In the genomic region with DNA sequence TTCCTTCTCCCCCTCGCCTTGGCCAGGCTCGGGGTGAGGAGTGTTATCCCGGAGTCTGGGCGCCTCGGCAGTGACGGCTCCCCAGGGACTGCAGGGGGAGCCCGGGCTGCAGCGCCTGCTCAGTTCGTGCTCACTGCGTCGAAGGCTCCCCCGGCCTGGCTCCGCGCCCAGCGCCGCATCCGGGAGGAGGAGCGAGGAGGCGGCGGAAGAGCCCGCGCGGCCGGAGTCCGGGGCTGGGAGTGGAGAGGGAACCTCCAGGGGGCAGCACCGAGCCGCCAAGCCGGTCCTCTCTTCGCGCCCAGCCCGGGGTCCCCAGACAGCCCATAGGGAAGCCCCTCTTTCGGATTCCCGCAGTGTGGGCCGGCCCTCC, we compare ENCODE assay signal across 8 cellular contexts. TPM values are rescaled to one million over a fixed set of nuclear protein-coding genes. Genes with fewer than 3 reads are reported as not detected.
A peak's percentile ranks its signal among the peaks of the same experiment; 100 is the strongest.
DNase-seq lines count a peak whose midpoint lies in the region; TF ChIP-seq lines count a peak whose summit lies in the region.

No MANE protein-coding gene starts in this region.

- peaks cover 21% of the 10 kb centered on the region for H3K36me3 Mint-ChIP-seq in activated naive CD4-positive, alpha-beta T cell treated with anti-CD3 and anti-CD28 coated beads for 36 hours (ENCODE audit: low read depth)

- H3K27ac ChIP-seq in MM.1S (ENCODE audit: low read length) (peak overlapping the region; percentile 87), SJCRH30 (peak overlapping the region; percentile 77), temporal lobe (ENCODE audit: low read depth, low read length) (peak overlapping the region; percentile 94)

- peaks cover 6% of the 10 kb centered on the region; the same call in 1 of the 2 replicates for H3F3A ChIP-seq in MM.1S (ENCODE audit: insufficient read depth, low read length)

- H3K4me1 Mint-ChIP-seq in activated naive CD4-positive, alpha-beta T cell treated with anti-CD3 and anti-CD28 coated beads for 36 hours (ENCODE audit: low read depth), result peaks cover 59% of the 10 kb centered on the region

- CTCF ChIA-PET in activated naive CD4-positive, alpha-beta T cell treated with anti-CD3 and anti-CD28 coated beads for 36 hours (lab: Charles Lee), result interaction anchor here (0.7 to 6.1 kb wide), 4 partner anchors 14 to 79 kb away, joined by 3 to 51 read pairs (median 17); partner anchors contain the start of gene ETF1

- H3K27me3 Mint-ChIP-seq in activated naive CD4-positive, alpha-beta T cell treated with anti-CD3 and anti-CD28 coated beads for 36 hours (ENCODE audit: low read depth), result no peaks in the 10 kb centered on the region

- H3K9me3 Mint-ChIP-seq in activated naive CD4-positive, alpha-beta T cell treated with anti-CD3 and anti-CD28 coated beads for 36 hours, result no peaks in the 10 kb centered on the region

- intact Hi-C loops in activated naive CD4-positive, alpha-beta T cell treated with anti-CD3 and anti-CD28 coated beads for 36 hours (cut with micrococcal nuclease), result loop anchor here (1.0 to 10.0 kb wide), 7 partner anchors 39 to 831 kb away; partner anchors contain the start of genes BRD8, CDC25C, ETF1 and HSPA9

- H3K4me1 ChIP-seq in MM.1S (ENCODE audit: low read length), result peaks cover 7% of the 10 kb centered on the region
- peaks cover 6% of the 10 kb centered on the region for H3K4me1 ChIP-seq in SJCRH30

- peaks cover 30% of the 10 kb centered on the region for H3K27me3 ChIP-seq in MM.1S (replicated peaks; ENCODE audit: insufficient read depth, low read length)
- 0 out of 2 replicates have a peak, but pooled peaks cover 2% of the 10 kb centered on the region for H3K27me3 ChIP-seq in SJCRH30

- peak overlapping the region; percentile 94 for H3K4me2 ChIP-seq in MM.1S (ENCODE audit: low read depth, low read length)

- H3K9ac ChIP-seq in MM.1S (ENCODE audit: low read length), result peak overlapping the region; percentile 93

- H3K9me3 ChIP-seq in MM.1S (replicated peaks; ENCODE audit: insufficient read depth, low read length) (no peaks in the 10 kb centered on the region), SJCRH30 (replicated peaks) (no peaks in the 10 kb centered on the region)

- peak; percentile 98 for DNase-seq in GM03348 (ENCODE audit: low spot score)
- peak; percentile 95 for DNase-seq in HCEC 1CT
- DNase-seq in MM.1S, result peak; percentile 95
- peak; percentile 95 to 96 for DNase-seq in SJCRH30
- peak; percentile 95 for DNase-seq in activated naive CD4-positive, alpha-beta T cell treated with anti-CD3 and anti-CD28 coated beads for 36 hours
- peak; percentile 93 for DNase-seq in germinal center (ENCODE audit: low spot score)
- DNase-seq in occipital lobe (lab: John Stamatoyannopoulos, UW), result peak; percentile 90

- peak overlapping the region; percentile 96 for H2AFZ ChIP-seq in MM.1S (ENCODE audit: low read length)

- no peaks in the 10 kb centered on the region for H3K79me2 ChIP-seq in MM.1S (ENCODE audit: low read length)

- H4K20me1 ChIP-seq in MM.1S (ENCODE audit: insufficient read depth, low read length), result no peaks in the 10 kb centered on the region

- H3K4me3 ChIP-seq in MM.1S (ENCODE audit: low read length), result peak overlapping the region; percentile 88
- H3K4me3 ChIP-seq in SJCRH30, result peak overlapping the region; percentile 93

- H3K27ac Mint-ChIP-seq in activated naive CD4-positive, alpha-beta T cell treated with anti-CD3 and anti-CD28 coated beads for 36 hours, result peak overlapping the region; percentile 93

- peak; percentile 80 for TF ChIP-seq CTCF in MM.1S (IDR thresholded peaks at IDR 0.05; ENCODE audit: low read length)

- H3K36me3 ChIP-seq in MM.1S (replicated peaks; ENCODE audit: insufficient read depth, low read length) (no peaks in the 10 kb centered on the region), SJCRH30 (no peaks in the 10 kb centered on the region)

- H3K4me3 Mint-ChIP-seq in activated naive CD4-positive, alpha-beta T cell treated with anti-CD3 and anti-CD28 coated beads for 36 hours, result peak overlapping the region; percentile 83

- H3K9me2 ChIP-seq in MM.1S (replicated peaks; ENCODE audit: insufficient read depth, low read length), result no peaks in the 10 kb centered on the region

RNA-seq across cellular contexts. Expression of gene EGR1, which starts 1.3 kb away (rescaled TPM):
- 2.0 TPM in 2 replicates for total RNA-seq in SJCRH30 (2014; rRNA removed; shearing (Covaris generic))
- 10 to 100 TPM; 20.4 to 20.7 TPM for total RNA-seq in activated naive CD4-positive, alpha-beta T cell treated with anti-CD3 and anti-CD28 coated beads for 36 hours
- total RNA-seq in occipital lobe (2.8 TPM), temporal lobe (3.2 TPM)

RNA-seq across cellular contexts. Expression of gene REEP2, which starts 25.1 kb away (rescaled TPM):
- 4.9 and 8.5 TPM in 2 replicates for total RNA-seq in SJCRH30 (2014; rRNA removed; shearing (Covaris generic))
- total RNA-seq in activated naive CD4-positive, alpha-beta T cell treated with anti-CD3 and anti-CD28 coated beads for 36 hours, result 1 to 10 TPM; 1.8 to 2.2 TPM
- total RNA-seq in occipital lobe (71.0 TPM), temporal lobe (73.5 TPM)

Comparison
In these comparisons a context has a peak if more than half of its experiments do, and no peak if none do; other contexts are left out.
1. Peak in every context shown above with its lines: DNase-seq, H3K4me3 ChIP-seq and H3K27ac ChIP-seq.